8 cellular contexts compared by ENCODE assay signal in the genomic region with DNA sequence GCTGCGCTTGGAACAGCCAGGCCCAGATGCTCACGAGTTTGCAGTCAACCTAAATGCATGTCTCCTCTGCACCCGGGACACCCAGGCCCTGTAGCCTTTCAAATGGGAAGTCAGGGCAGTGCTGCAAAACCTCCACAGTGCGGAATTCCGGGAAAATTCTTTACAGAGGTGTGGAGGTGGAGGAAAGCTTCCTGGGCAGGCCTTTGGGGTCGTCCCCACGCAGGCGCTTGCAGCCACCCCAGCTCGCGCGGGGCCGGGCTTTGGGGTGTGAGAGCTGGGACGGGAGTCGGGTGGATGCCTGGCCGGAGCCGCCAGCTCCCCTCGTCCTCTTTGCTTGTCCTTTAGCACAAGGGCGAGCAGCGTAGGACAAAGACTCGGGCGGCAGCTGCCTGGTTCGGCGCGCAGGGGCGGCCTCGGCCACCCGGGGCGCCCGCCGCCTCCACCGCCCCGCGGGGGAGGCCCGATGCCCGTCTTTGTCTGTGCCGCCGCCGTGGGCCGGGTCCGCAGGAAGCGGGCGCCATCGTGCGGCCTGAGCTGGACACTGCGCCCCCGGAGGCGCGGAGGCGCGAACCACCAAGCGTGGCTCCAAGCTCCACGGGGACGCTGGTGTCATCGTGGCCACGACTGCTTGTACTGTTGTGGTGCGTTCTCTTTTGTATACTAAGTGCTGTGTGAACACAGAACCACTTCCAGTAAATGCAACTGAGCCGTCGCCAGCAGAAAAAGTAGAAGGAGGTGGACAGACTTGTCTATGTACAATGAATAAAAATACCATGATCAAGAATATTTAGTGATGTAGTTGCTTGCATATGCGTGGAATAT. TPM values are rescaled to one million over a fixed set of nuclear protein-coding genes. Genes with fewer than 3 reads are reported as not detected.
DNase-seq lines count a peak whose midpoint lies in the region; ATAC-seq and TF ChIP-seq lines count a peak whose summit lies in the region.

No MANE protein-coding gene starts in this region.

- TF ChIP-seq POLR2A in Peyer's patch (IDR thresholded peaks at IDR 0.05) = no peak

- H3K9me3 ChIP-seq in Peyer's patch = no peaks in the 10 kb centered on the region
- no peaks in the 10 kb centered on the region for H3K9me3 ChIP-seq in thoracic aorta

- TF ChIP-seq CTCF in Peyer's patch (IDR thresholded peaks at IDR 0.05) (peak; percentile 82 to 94 (median 90)), thoracic aorta (IDR thresholded peaks at IDR 0.05) (peak; percentile 83)

- H3K27me3 ChIP-seq in Peyer's patch (no peaks in the 10 kb centered on the region), thoracic aorta (replicated peaks; ENCODE audit: insufficient read depth) (no peaks in the 10 kb centered on the region)

- H3K27ac ChIP-seq in Peyer's patch = no peak overlapping the region
- H3K27ac ChIP-seq in thoracic aorta = no peak overlapping the region

- H3K36me3 ChIP-seq in Peyer's patch (no peaks in the 10 kb centered on the region), thoracic aorta (no peaks in the 10 kb centered on the region)

- in situ Hi-C loops in Caki2 (cut with HindIII; ENCODE audit: low pct_unique_long_range_greater_than_20kb, low sequenced_read_pairs) = no loop called here

- DNase-seq in Caki2 (ENCODE audit: low read depth) (peak; percentile 48), Peyer's patch (peak; percentile 63 to 84 (median 83)), activated gamma-delta T cell (lab: John Stamatoyannopoulos, UW) (peak; percentile 12), germinal center (ENCODE audit: low spot score) (peak; percentile 90), occipital lobe (lab: John Stamatoyannopoulos, UW) (peak; percentile 70), thoracic aorta (ENCODE audit: low spot score) (no peak)

- H3K4me3 ChIP-seq in Peyer's patch = peak overlapping the region; percentile 22 to 58 (median 46)
- H3K4me3 ChIP-seq in thoracic aorta = peak overlapping the region; percentile 61

- ATAC-seq in GM19455 (IDR thresholded peaks at IDR 0.05; ENCODE audit: unreplicated experiment) (peak; percentile 96), HG03571 (IDR thresholded peaks at IDR 0.05; ENCODE audit: unreplicated experiment) (peak; percentile 88), thoracic aorta (ENCODE audit: insufficient number of reproducible peaks, low FRiP score, low read depth) (no peak)

- peaks cover 0 to 7% (median 4%) of the 10 kb centered on the region in 4 donors for H3K4me1 ChIP-seq in Peyer's patch
- peaks cover 0 to 8% of the 10 kb centered on the region in 2 donors for H3K4me1 ChIP-seq in thoracic aorta (ENCODE audit: control insufficient read depth in 1 of 2, low read depth in 2 of 2)

RNA-seq across cellular contexts. Expression of a gene that starts 28.2 kb away (rescaled TPM):
- total RNA-seq in Caki2 (2014; rRNA removed; shearing (Covaris generic); ENCODE audit: low replicate concordance) = not detected in 2 replicates
- total RNA-seq in Peyer's patch = 10 to 100 TPM; 35.4 to 94.9 (median 68.8) TPM
- total RNA-seq in occipital lobe = 128 TPM
- total RNA-seq in thoracic aorta = under 1 TPM; 0.41 to 0.99 TPM

Comparison
In these comparisons a context has a peak if more than half of its experiments do, and no peak if none do; other contexts are left out.
1. RNA of a gene that starts 28.2 kb away (total RNA-seq): 128 TPM in occipital lobe (single experiment) and 35.4 to 94.9 TPM in Peyer's patch; 0.41 to 0.99 TPM in thoracic aorta and not detected in Caki2; every median in the first group is over 10 times any median in the second.